In the genomic region with DNA sequence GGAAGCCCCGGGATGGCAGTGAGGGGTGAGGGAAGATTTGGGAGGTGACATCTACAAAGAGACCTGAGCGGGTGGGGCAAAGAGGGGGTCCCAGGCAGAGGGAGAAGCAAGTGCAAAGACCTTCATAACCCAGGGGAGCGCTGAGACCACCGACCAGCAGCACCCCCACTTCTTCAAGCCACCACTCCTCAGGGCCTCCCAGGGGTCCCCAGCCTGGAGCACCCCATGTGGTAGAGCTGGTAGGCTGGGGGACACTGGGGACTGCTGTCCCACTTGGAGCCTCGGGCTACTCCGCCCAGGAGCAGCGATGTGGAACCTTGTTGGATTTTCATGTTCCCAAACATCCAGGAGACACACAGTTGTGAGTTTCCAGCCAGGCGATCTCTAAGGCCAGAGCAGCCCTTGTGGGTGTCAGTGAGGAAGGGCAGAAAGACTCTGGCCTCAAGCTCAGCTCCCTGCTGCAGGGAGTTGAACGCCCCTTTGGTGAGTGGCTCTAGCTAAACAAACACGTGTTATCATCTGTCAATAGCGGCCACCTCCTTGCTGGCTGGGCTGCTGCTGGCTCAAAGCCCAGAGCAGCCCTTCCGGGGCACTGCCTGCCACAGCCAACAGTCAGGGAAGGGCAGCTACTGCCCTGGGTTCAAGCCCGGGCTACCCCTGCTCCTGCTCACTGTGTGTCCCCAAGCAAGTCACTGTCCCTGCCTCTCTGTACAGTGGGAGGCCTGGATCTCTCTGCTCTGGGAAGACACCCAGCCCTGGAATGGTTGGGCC, we compare ENCODE assay signal across 10 cellular contexts. TPM values are rescaled to one million over a fixed set of nuclear protein-coding genes. Genes with fewer than 3 reads are reported as not detected.
DNase-seq lines count a peak whose midpoint lies in the region; ATAC-seq, FAIRE-seq and TF ChIP-seq lines count a peak whose summit lies in the region.
"Had no signal": no experiment of that assay in that cellular context is flagged by ENCODE, and none has a peak within 500 bp of the region (broad histone marks: within the 10 kb centered on the region; RNA-seq: fewer than 3 reads in every experiment).

No MANE protein-coding gene starts in this region.

- CTCF ChIA-PET in A549 (lab: Yijun Ruan, JAX) (interaction anchor here (0.7 to 2.5 kb wide), 6 partner anchors 11 to 133 kb away, joined by 3 to 5 read pairs (median 5); no protein-coding TSS in a partner anchor), SK-N-SH (lab: Yijun Ruan, JAX) (interaction anchor here (0.6 to 3.1 kb wide), 4 partner anchors 10 to 106 kb away, joined by 3 to 12 read pairs (median 4); no protein-coding TSS in a partner anchor)

- peak; percentile 89 to 92 for DNase-seq in A549 (ENCODE audit: low read depth in 1 of 2, low spot score in 1 of 2)
- DNase-seq in KG1 (lab: John Stamatoyannopoulos, UW): peak; percentile 77
- peak; percentile 82 for DNase-seq in SK-N-SH
- peak; percentile 38 for DNase-seq in kidney glomerular epithelial cell (lab: John Stamatoyannopoulos, UW)
- DNase-seq in effector CD4-positive, alpha-beta T cell: no peak
- DNase-seq in GM12892 (ENCODE audit: insufficient read length): no peak
- DNase-seq in NK-92 treated with Interleukin-12 subunit alpha and Interleukin-12 subunit beta, amount 100 ng/mL, for 24 hours (lab: John Stamatoyannopoulos, UW): no peak

- peak overlapping the region; percentile 27; the same call in 1 of the 2 replicates for H2AFZ ChIP-seq in SK-N-SH (ENCODE audit: low read depth)

- WGBS in A549 (ENCODE audit: missing lambda C conversion rate): 26% methylated on average over 10 of the region's 13 CpGs
- 70% methylated on average over 6 of the region's 13 CpGs for WGBS in SK-N-SH (ENCODE audit: low lambda C conversion rate)

- TF ChIP-seq POLR2A in A549 (IDR thresholded peaks at IDR 0.05; ENCODE audit: low read length) (no peak), GM12892 (IDR thresholded peaks at IDR 0.05; ENCODE audit: low read depth, low read length) (no peak)

- H3K27me3 ChIP-seq in SK-N-SH (ENCODE audit: insufficient read depth): no peaks in the 10 kb centered on the region

- H3K27ac ChIP-seq in A549 (peak overlapping the region; percentile 87 to 88), SK-N-SH (ENCODE audit: low read depth in 2 of 2, low read length in 1 of 2) (no peak overlapping the region; a peak in 1 of 4 replicates)

- H3K4me2 ChIP-seq in A549: peak overlapping the region; percentile 78
- no peak overlapping the region for H3K4me2 ChIP-seq in SK-N-SH

- no peak overlapping the region for H3K9ac ChIP-seq in SK-N-SH

- TF ChIP-seq EP300 in A549 (IDR thresholded peaks at IDR 0.05) (no peak), SK-N-SH (IDR thresholded peaks at IDR 0.05; ENCODE audit: borderline replicate concordance in 1 of 2, low read depth in 1 of 2, low read length in 1 of 2) (no peak)

- ATAC-seq in A549 (peak; percentile 81 to 89), GM19035 (IDR thresholded peaks at IDR 0.05; ENCODE audit: unreplicated experiment) (no peak)

- H3F3A ChIP-seq in SK-N-SH (replicated peaks; ENCODE audit: insufficient read depth): no peaks in the 10 kb centered on the region

- H4K20me1 ChIP-seq in SK-N-SH (ENCODE audit: insufficient read depth): no peaks in the 10 kb centered on the region

- H3K9me2 ChIP-seq in SK-N-SH: no peaks in the 10 kb centered on the region

- POLR2A ChIA-PET in A549 (lab: Yijun Ruan, JAX) (interaction anchor here (0.8 to 2.6 kb wide), 5 partner anchors 9 to 27 kb away, joined by 3 to 8 read pairs (median 4); a partner anchor contains a TSS), SK-N-SH (lab: Yijun Ruan, JAX) (interaction anchor here (1.3 kb wide), 1 partner anchor 19 kb away, joined by 3 read pairs; no protein-coding TSS in a partner anchor)

- H3K4me1 ChIP-seq in A549: peaks cover 33% of the 10 kb centered on the region
- H3K4me1 ChIP-seq in SK-N-SH (ENCODE audit: control insufficient read depth in 1 of 2, insufficient read depth in 2 of 2, low read depth in 1 of 2, low read length in 1 of 2): peaks cover 0 to 20% of the 10 kb centered on the region in 2 experiments; a peak in 1 of 4 replicates

- H3K4me3 ChIP-seq in A549 (no peak overlapping the region; the same call in 1 of the 3 replicates), SK-N-SH (ENCODE audit: low read depth in 2 of 2, low read length in 1 of 2) (no peak overlapping the region)

- H3K36me3 ChIP-seq in SK-N-SH (replicated peaks in 1 of 2; ENCODE audit: control insufficient read depth in 1 of 2, insufficient read depth in 2 of 2, low read length in 1 of 2): no peaks in the 10 kb centered on the region

- TF ChIP-seq CTCF in A549 (IDR thresholded peaks at IDR 0.05) (no peak), SK-N-SH (IDR thresholded peaks at IDR 0.05) (no peak)

- no peaks in the 10 kb centered on the region for H3K79me2 ChIP-seq in SK-N-SH (ENCODE audit: insufficient read depth)

- TF ChIP-seq RAD21 in A549 (conservative IDR thresholded peaks at IDR 0.05 in 1 of 2, IDR thresholded peaks at IDR 0.05 in 1 of 2) (no peak), SK-N-SH (IDR thresholded peaks at IDR 0.05; ENCODE audit: low read length) (no peak; the same call in 1 of the 2 replicates)

- no peaks in the 10 kb centered on the region for H3K9me3 ChIP-seq in A549
- no peaks in the 10 kb centered on the region for H3K9me3 ChIP-seq in SK-N-SH

- FAIRE-seq in A549 (lab: Jason Lieb, UNC) (peak; percentile 81), GM12892 (lab: Jason Lieb, UNC) (no peak)
- FAIRE-seq: G401.6, keratinocyte had no signal

TF ChIP-seq in A549, 52 proteins besides CTCF, POLR2A, EP300 and RAD21 (continues in another document):
- TF ChIP-seq HEYL (CRISPR knock-in tag; IDR thresholded peaks at IDR 0.05) (0 out of 2 replicates have a peak, but pooled peaks have one; percentile 13), MAFK (IDR thresholded peaks at IDR 0.05; ENCODE audit: partially characterized antibody) (no peak), HDAC2 (IDR thresholded peaks at IDR 0.05) (no peak), MYC (IDR thresholded peaks at IDR 0.05; ENCODE audit: borderline replicate concordance, low read length) (peak; percentile 50; the same call in 1 of the 2 replicates)
- TF ChIP-seq, protein P1, sequence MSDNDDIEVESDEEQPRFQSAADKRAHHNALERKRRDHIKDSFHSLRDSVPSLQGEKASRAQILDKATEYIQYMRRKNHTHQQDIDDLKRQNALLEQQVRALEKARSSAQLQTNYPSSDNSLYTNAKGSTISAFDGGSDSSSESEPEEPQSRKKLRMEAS (IDR thresholded peaks at IDR 0.05): peak; percentile 92
- TF ChIP-seq, protein P2, sequence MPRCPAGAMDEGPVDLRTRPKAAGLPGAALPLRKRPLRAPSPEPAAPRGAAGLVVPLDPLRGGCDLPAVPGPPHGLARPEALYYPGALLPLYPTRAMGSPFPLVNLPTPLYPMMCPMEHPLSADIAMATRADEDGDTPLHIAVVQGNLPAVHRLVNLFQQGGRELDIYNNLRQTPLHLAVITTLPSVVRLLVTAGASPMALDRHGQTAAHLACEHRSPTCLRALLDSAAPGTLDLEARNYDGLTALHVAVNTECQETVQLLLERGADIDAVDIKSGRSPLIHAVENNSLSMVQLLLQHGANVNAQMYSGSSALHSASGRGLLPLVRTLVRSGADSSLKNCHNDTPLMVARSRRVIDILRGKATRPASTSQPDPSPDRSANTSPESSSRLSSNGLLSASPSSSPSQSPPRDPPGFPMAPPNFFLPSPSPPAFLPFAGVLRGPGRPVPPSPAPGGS (IDR thresholded peaks at IDR 0.05): no peak

TF ChIP-seq in SK-N-SH, 30 proteins besides CTCF, POLR2A, EP300 and RAD21 (continues in another document):
- TF ChIP-seq GABPA (IDR thresholded peaks at IDR 0.05; ENCODE audit: low read depth): 0 out of 2 replicates have a peak, but pooled peaks have one; percentile 27
- TF ChIP-seq SIN3A (IDR thresholded peaks at IDR 0.05; ENCODE audit: borderline replicate concordance, low read depth, low read length): no peak
- no peak for TF ChIP-seq RFX5 (IDR thresholded peaks at IDR 0.05; ENCODE audit: low read length)
- TF ChIP-seq NFIC (IDR thresholded peaks at IDR 0.05; ENCODE audit: borderline replicate concordance): peak; percentile 22; the same call in 1 of the 2 replicates
- TF ChIP-seq NRF1 (IDR thresholded peaks at IDR 0.05; ENCODE audit: low read depth, low read length): no peak
- no peak for TF ChIP-seq FOXM1 (IDR thresholded peaks at IDR 0.05; ENCODE audit: low read depth)
- no peak for TF ChIP-seq SMC3 (IDR thresholded peaks at IDR 0.05; ENCODE audit: low read depth, low read length)
- no peak for TF ChIP-seq MEF2A (IDR thresholded peaks at IDR 0.05; ENCODE audit: borderline replicate concordance, low read depth)
- peak; percentile 96 for TF ChIP-seq MXI1 (IDR thresholded peaks at IDR 0.05; ENCODE audit: low read depth, low read length)
- TF ChIP-seq JUND (IDR thresholded peaks at IDR 0.05): no peak
- TF ChIP-seq TEAD4 (IDR thresholded peaks at IDR 0.05; ENCODE audit: borderline replicate concordance, insufficient read depth): no peak
- TF ChIP-seq YY1 (IDR thresholded peaks at IDR 0.05; ENCODE audit: low read depth): no peak
- no peak for TF ChIP-seq FOSL2 (IDR thresholded peaks at IDR 0.05; ENCODE audit: borderline replicate concordance, low read depth)
- no peak for TF ChIP-seq EZH2phosphoT487 (IDR thresholded peaks at IDR 0.05; ENCODE audit: borderline replicate concordance, low read depth)
- TF ChIP-seq GATA2 (CRISPR knock-in tag; IDR thresholded peaks at IDR 0.05): no peak
- TF ChIP-seq, protein P3, sequence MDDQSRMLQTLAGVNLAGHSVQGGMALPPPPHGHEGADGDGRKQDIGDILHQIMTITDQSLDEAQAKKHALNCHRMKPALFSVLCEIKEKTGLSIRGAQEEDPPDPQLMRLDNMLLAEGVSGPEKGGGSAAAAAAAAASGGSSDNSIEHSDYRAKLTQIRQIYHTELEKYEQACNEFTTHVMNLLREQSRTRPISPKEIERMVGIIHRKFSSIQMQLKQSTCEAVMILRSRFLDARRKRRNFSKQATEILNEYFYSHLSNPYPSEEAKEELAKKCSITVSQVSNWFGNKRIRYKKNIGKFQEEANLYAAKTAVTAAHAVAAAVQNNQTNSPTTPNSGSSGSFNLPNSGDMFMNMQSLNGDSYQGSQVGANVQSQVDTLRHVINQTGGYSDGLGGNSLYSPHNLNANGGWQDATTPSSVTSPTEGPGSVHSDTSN (IDR thresholded peaks at IDR 0.05): no peak

RNA-seq across cellular contexts. Expression of a gene that starts 25.7 kb away (rescaled TPM):
- polyA plus RNA-seq in A549 (2011; rRNA removed) (19.4 and 21.7 TPM in 2 replicates), A549 (2017; fragmentation: RNase III; extraction: RNeasy Plus Mini Kit Qiagen cat#74134 plus additional on column Dnase treatment) (11.1 to 15.9 TPM (median 14.2 TPM) in 3 replicates), SK-N-SH (2012; rRNA removed) (12.3 and 13.7 TPM in 2 replicates)
- 10.4 and 12.1 TPM in 2 replicates for polyA plus RNA-seq in A549 (2012; cell fraction: cytosol; rRNA removed)
- polyA plus RNA-seq in A549 (2012; cell fraction: nucleus; rRNA removed): 38.4 and 61.2 TPM in 2 replicates
- 18.3 and 22.4 TPM in 2 replicates for polyA minus RNA-seq in A549 (2011; rRNA and poly(A)+ RNA removed)
- 7.4 and 8.5 TPM in 2 replicates for polyA plus RNA-seq in SK-N-SH (2012; cell fraction: cytosol; rRNA removed)
- polyA plus RNA-seq in SK-N-SH (2012; cell fraction: nucleus; rRNA removed): 69.3 and 80.7 TPM in 2 replicates
- polyA plus RNA-seq in GM12892 (2012; ENCODE audit: missing spikeins): 28.9 TPM

Comparison
In these comparisons a context has a peak if more than half of its experiments do, and no peak if none do; other contexts are left out.
1. DNase-seq: peak in A549 (2 of 2), KG1 (single experiment), SK-N-SH (single experiment) and kidney glomerular epithelial cell (single experiment); none in effector CD4-positive, alpha-beta T cell (single experiment), GM12892 (single experiment) and NK-92 treated with Interleukin-12 subunit alpha and Interleukin-12 subunit beta, amount 100 ng/mL, for 24 hours (single experiment).
2. H3K27ac ChIP-seq: peak in A549 (2 of 2); none in SK-N-SH (0 of 2).